ENCODE assay signal across 8 cellular contexts in the genomic region with DNA sequence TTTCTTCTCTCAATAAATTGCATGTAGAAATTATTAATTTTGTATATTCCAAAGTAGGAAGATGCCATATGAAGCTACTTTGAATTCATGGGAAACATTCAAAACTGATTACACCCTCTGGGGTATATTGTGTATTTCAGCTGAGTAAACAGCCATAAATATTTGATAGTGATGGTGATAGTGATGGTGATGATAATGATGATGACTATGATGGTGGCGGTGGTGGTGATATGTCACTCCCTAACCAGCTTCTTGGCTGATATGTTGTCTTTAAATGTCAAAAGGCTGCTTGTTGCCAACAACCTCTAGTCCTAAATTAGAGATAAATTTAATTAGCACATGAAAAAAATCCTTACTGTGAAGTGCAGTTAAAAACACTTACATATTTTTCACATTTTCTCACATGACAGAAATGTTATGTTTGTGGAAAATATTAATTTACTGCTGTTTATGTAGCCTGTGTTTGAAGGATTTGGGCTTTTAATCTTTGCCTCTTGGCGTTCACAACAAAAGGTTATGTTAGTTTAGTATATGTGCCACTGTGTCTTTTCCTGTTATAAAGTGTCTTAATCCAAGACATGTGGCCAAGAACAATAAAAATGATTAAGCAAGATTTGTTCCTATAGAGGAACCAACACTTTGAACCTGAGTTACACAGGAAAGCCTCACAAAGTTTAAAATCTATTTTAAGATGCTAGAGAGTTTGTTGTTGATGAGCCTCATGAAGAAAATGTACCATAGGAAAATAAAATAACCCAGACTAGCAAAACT.
DNase-seq lines count a peak whose midpoint lies in the region; ATAC-seq, FAIRE-seq and TF ChIP-seq lines count a peak whose summit lies in the region.

No MANE protein-coding gene starts in this region.

- peak; percentile 16 for ATAC-seq in activated naive CD8-positive, alpha-beta T cell treated with anti-CD3 and anti-CD28 coated beads, Interleukin-2, amount 10 ng/mL, durations not matched to agents 7 days and 5 days (ENCODE audit: low read depth)
- ATAC-seq in activated CD8-positive, alpha-beta memory T cell treated with anti-CD3 and anti-CD28 coated beads, Interleukin-2, amount 10 ng/mL, durations not matched to agents 7 days and 5 days: no peak

- H3K4me1 Mint-ChIP-seq in activated naive CD8-positive, alpha-beta T cell treated with anti-CD3 and anti-CD28 coated beads, Interleukin-2, amount 10 ng/mL, durations not matched to agents 7 days and 5 days: peaks cover 28% of the 10 kb centered on the region
- peaks cover 30% of the 10 kb centered on the region for H3K4me1 Mint-ChIP-seq in activated CD8-positive, alpha-beta memory T cell treated with anti-CD3 and anti-CD28 coated beads, Interleukin-2, amount 10 ng/mL, durations not matched to agents 7 days and 5 days

- no peaks in the 10 kb centered on the region for H3K9me1 ChIP-seq in keratinocyte (ENCODE audit: control insufficient read depth, extremely low read depth, insufficient read depth, low read length)

- 9 to 33% (median 26%) methylated on average over 2 of the region's 2 CpGs for WGBS in small intestine, 3 donors

- no peaks in the 10 kb centered on the region for H3K27me3 Mint-ChIP-seq in activated naive CD8-positive, alpha-beta T cell treated with anti-CD3 and anti-CD28 coated beads, Interleukin-2, amount 10 ng/mL, durations not matched to agents 7 days and 5 days
- no peaks in the 10 kb centered on the region for H3K27me3 Mint-ChIP-seq in activated CD8-positive, alpha-beta memory T cell treated with anti-CD3 and anti-CD28 coated beads, Interleukin-2, amount 10 ng/mL, durations not matched to agents 7 days and 5 days

- H3K27me3 ChIP-seq in keratinocyte (ENCODE audit: control insufficient read depth, extremely low read depth, insufficient read depth, low read length) (no peaks in the 10 kb centered on the region), small intestine (ENCODE audit: control insufficient read depth in 2 of 2, insufficient read depth in 2 of 2, low read length in 2 of 2) (no peaks in the 10 kb centered on the region)

- DNase-seq in activated naive CD8-positive, alpha-beta T cell treated with anti-CD3 and anti-CD28 coated beads, Interleukin-2, amount 10 ng/mL, durations not matched to agents 7 days and 5 days: no peak
- no peak for DNase-seq in keratinocyte (ENCODE audit: low read depth, low spot score)
- peak; percentile 60 for DNase-seq in small intestine
- no peak for DNase-seq in G401 (ENCODE audit: low spot score)
- no peak for DNase-seq in activated CD8-positive, alpha-beta memory T cell treated with anti-CD3 and anti-CD28 coated beads, Interleukin-2, amount 10 ng/mL, durations not matched to agents 7 days and 5 days
- no peak for DNase-seq in GM03348 (ENCODE audit: low spot score)
- DNase-seq in glomerular visceral epithelial cell (ENCODE audit: extremely low spot score): no peak

- H3K4me2 ChIP-seq in keratinocyte (ENCODE audit: control insufficient read depth, extremely low read depth, insufficient read depth, low read depth, low read length): peak overlapping the region; percentile 64

- peaks cover 17% of the 10 kb centered on the region for H3K79me2 ChIP-seq in keratinocyte (ENCODE audit: control insufficient read depth, insufficient read depth, low read length)

- H3K9me3 Mint-ChIP-seq in activated naive CD8-positive, alpha-beta T cell treated with anti-CD3 and anti-CD28 coated beads, Interleukin-2, amount 10 ng/mL, durations not matched to agents 7 days and 5 days: no peaks in the 10 kb centered on the region
- no peaks in the 10 kb centered on the region for H3K9me3 Mint-ChIP-seq in activated CD8-positive, alpha-beta memory T cell treated with anti-CD3 and anti-CD28 coated beads, Interleukin-2, amount 10 ng/mL, durations not matched to agents 7 days and 5 days (ENCODE audit: low read depth)

- in situ Hi-C loops in G401 (cut with HindIII; ENCODE audit: low sequenced_read_pairs): no loop called here

- no peak overlapping the region for H3K27ac ChIP-seq in HEK293 (ENCODE audit: extremely low read depth, low read depth, low read length)
- peak overlapping the region; percentile 19 for H3K27ac ChIP-seq in keratinocyte (ENCODE audit: control insufficient read depth, insufficient read depth, low read length)
- peak overlapping the region; percentile 20 to 78 for H3K27ac ChIP-seq in small intestine (ENCODE audit: low read depth in 1 of 2, low read length in 1 of 2)

- no peak overlapping the region for H3K9ac ChIP-seq in keratinocyte (ENCODE audit: control insufficient read depth, extremely low read depth, insufficient read depth, low read length)

- TF ChIP-seq CTCF in HEK293 (tag by site-specific recombination; IDR thresholded peaks at IDR 0.05) (no peak), keratinocyte (optimal IDR thresholded peaks at IDR 0.05 in 1 of 3, IDR thresholded peaks at IDR 0.05 in 1 of 3, conservative IDR thresholded peaks at IDR 0.05 in 1 of 3; ENCODE audit: extremely low read depth in 1 of 3, insufficient read depth in 2 of 3, low read length in 3 of 3) (no peak)

- peak overlapping the region; percentile 62 for H3K4me3 Mint-ChIP-seq in activated naive CD8-positive, alpha-beta T cell treated with anti-CD3 and anti-CD28 coated beads, Interleukin-2, amount 10 ng/mL, durations not matched to agents 7 days and 5 days
- H3K4me3 Mint-ChIP-seq in activated CD8-positive, alpha-beta memory T cell treated with anti-CD3 and anti-CD28 coated beads, Interleukin-2, amount 10 ng/mL, durations not matched to agents 7 days and 5 days: no peak overlapping the region

- H3K4me3 ChIP-seq in HEK293 (ENCODE audit: low read depth, low read length) (no peak overlapping the region), keratinocyte (ENCODE audit: control insufficient read depth in 2 of 3, extremely low read depth in 1 of 3, insufficient read depth in 2 of 3, low read depth in 1 of 3, low read length in 3 of 3) (no peak overlapping the region), small intestine (ENCODE audit: low read depth in 1 of 2, low read length in 2 of 2) (no peak overlapping the region)

- CTCF ChIA-PET in HEK293 (lab: Yijun Ruan, JAX): interaction anchor here (1.1 kb wide), 1 partner anchor 17 kb away, joined by 3 read pairs; no protein-coding TSS in a partner anchor
- CTCF ChIA-PET in activated CD8-positive, alpha-beta memory T cell treated with anti-CD3 and anti-CD28 coated beads, Interleukin-2, amount 10 ng/mL, durations not matched to agents 7 days and 5 days (lab: Charles Lee): interaction anchor here (0.5 to 1.9 kb wide), 4 partner anchors 16 to 105 kb away, joined by 3 to 5 read pairs (median 3); no protein-coding TSS in a partner anchor

- peak; percentile 20 for FAIRE-seq in keratinocyte (lab: Jason Lieb, UNC)
- FAIRE-seq in small intestine (lab: Jason Lieb, UNC): no peak

- peaks cover 17% of the 10 kb centered on the region for H3K36me3 Mint-ChIP-seq in activated naive CD8-positive, alpha-beta T cell treated with anti-CD3 and anti-CD28 coated beads, Interleukin-2, amount 10 ng/mL, durations not matched to agents 7 days and 5 days
- H3K36me3 Mint-ChIP-seq in activated CD8-positive, alpha-beta memory T cell treated with anti-CD3 and anti-CD28 coated beads, Interleukin-2, amount 10 ng/mL, durations not matched to agents 7 days and 5 days: peaks cover 21% of the 10 kb centered on the region

- POLR2A ChIA-PET in HEK293 (lab: Yijun Ruan, JAX): no interaction called here
- POLR2A ChIA-PET in activated naive CD8-positive, alpha-beta T cell treated with anti-CD3 and anti-CD28 coated beads, Interleukin-2, amount 10 ng/mL, durations not matched to agents 7 days and 5 days (lab: Charles Lee): interaction anchor here (1.0 kb wide), 1 partner anchor 12 kb away, joined by 3 read pairs; no protein-coding TSS in a partner anchor

- H3K4me1 ChIP-seq in HEK293 (ENCODE audit: control insufficient read depth, insufficient read depth, low read length): peaks cover 4% of the 10 kb centered on the region; the same call in 1 of the 2 replicates
- H3K4me1 ChIP-seq in keratinocyte (ENCODE audit: control insufficient read depth, extremely low read depth, insufficient read depth, low read length): peaks cover 12% of the 10 kb centered on the region
- H3K4me1 ChIP-seq in small intestine (ENCODE audit: control insufficient read depth in 2 of 2, insufficient read depth in 1 of 2, low read depth in 1 of 2, low read length in 1 of 2): peaks cover 2 to 8% of the 10 kb centered on the region in 2 donors

- dilution Hi-C loops in keratinocyte (cut with MboI; ENCODE audit: extremely low pct_ligation_motif_present, low sequenced_read_pairs): no loop called here

- H4K20me1 ChIP-seq in keratinocyte (ENCODE audit: control insufficient read depth, extremely low read depth, insufficient read depth, low read length): no peaks in the 10 kb centered on the region

- no peaks in the 10 kb centered on the region for H3K9me3 ChIP-seq in HEK293 (ENCODE audit: control insufficient read depth, insufficient read depth, low read depth, low read length)
- H3K9me3 ChIP-seq in keratinocyte (ENCODE audit: control insufficient read depth, low read depth, low read length): no peaks in the 10 kb centered on the region
- H3K9me3 ChIP-seq in small intestine (ENCODE audit: control insufficient read depth, low read depth): no peaks in the 10 kb centered on the region

- H2AFZ ChIP-seq in keratinocyte (ENCODE audit: control insufficient read depth, low read length): no peak overlapping the region

- H3K36me3 ChIP-seq in HEK293 (ENCODE audit: control insufficient read depth in 2 of 2, insufficient read depth in 1 of 2, low read length in 2 of 2): no peaks in the 10 kb centered on the region
- H3K36me3 ChIP-seq in keratinocyte (ENCODE audit: control insufficient read depth in 2 of 2, extremely low read depth in 1 of 2, insufficient read depth in 2 of 2, low read length in 2 of 2): no peaks in the 10 kb centered on the region
- no peaks in the 10 kb centered on the region for H3K36me3 ChIP-seq in small intestine (ENCODE audit: control insufficient read depth in 2 of 2, insufficient read depth in 2 of 2, low read length in 2 of 2)

- H3K27ac Mint-ChIP-seq in activated naive CD8-positive, alpha-beta T cell treated with anti-CD3 and anti-CD28 coated beads, Interleukin-2, amount 10 ng/mL, durations not matched to agents 7 days and 5 days: peak overlapping the region; percentile 63
- no peak overlapping the region for H3K27ac Mint-ChIP-seq in activated CD8-positive, alpha-beta memory T cell treated with anti-CD3 and anti-CD28 coated beads, Interleukin-2, amount 10 ng/mL, durations not matched to agents 7 days and 5 days
